Comparison of ENCODE assay signal across 1 cellular context in the genomic region with DNA sequence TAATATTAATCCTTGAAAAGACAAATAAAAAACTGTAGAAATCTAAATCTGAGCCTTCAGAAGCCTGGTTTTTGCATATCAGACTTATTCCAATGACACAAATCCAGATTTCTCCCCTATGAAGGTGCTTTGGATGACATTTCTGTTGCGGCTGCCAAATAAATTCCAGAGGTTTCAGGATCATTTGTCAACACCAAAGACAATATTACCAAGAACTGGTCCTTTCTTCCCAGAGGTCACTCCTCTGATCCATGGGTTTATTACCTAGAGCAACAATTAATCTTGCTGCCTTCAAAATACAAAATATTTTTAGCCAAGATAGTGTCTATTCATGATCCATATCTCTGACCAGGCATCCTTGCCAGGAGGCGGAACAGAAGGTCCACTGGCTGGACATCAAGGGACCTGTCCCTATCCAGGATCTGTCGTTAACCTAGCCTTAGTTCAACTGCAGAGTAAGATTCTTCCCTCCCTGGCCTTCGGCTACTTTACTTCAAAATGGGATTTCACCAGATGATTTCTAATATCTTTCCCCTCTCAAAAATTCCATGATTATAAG.
TF ChIP-seq lines count a peak whose summit lies in the region.

No MANE protein-coding gene starts in this region.

TF ChIP-seq in SK-N-SH, 30 proteins besides CTCF, POLR2A, EP300 and RAD21 (continued from another document):
- TF ChIP-seq, protein P1, sequence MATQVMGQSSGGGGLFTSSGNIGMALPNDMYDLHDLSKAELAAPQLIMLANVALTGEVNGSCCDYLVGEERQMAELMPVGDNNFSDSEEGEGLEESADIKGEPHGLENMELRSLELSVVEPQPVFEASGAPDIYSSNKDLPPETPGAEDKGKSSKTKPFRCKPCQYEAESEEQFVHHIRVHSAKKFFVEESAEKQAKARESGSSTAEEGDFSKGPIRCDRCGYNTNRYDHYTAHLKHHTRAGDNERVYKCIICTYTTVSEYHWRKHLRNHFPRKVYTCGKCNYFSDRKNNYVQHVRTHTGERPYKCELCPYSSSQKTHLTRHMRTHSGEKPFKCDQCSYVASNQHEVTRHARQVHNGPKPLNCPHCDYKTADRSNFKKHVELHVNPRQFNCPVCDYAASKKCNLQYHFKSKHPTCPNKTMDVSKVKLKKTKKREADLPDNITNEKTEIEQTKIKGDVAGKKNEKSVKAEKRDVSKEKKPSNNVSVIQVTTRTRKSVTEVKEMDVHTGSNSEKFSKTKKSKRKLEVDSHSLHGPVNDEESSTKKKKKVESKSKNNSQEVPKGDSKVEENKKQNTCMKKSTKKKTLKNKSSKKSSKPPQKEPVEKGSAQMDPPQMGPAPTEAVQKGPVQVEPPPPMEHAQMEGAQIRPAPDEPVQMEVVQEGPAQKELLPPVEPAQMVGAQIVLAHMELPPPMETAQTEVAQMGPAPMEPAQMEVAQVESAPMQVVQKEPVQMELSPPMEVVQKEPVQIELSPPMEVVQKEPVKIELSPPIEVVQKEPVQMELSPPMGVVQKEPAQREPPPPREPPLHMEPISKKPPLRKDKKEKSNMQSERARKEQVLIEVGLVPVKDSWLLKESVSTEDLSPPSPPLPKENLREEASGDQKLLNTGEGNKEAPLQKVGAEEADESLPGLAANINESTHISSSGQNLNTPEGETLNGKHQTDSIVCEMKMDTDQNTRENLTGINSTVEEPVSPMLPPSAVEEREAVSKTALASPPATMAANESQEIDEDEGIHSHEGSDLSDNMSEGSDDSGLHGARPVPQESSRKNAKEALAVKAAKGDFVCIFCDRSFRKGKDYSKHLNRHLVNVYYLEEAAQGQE (IDR thresholded peaks at IDR 0.05; ENCODE audit: low read depth, low read length) = no peak
- TF ChIP-seq, protein P2, sequence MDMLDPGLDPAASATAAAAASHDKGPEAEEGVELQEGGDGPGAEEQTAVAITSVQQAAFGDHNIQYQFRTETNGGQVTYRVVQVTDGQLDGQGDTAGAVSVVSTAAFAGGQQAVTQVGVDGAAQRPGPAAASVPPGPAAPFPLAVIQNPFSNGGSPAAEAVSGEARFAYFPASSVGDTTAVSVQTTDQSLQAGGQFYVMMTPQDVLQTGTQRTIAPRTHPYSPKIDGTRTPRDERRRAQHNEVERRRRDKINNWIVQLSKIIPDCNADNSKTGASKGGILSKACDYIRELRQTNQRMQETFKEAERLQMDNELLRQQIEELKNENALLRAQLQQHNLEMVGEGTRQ (IDR thresholded peaks at IDR 0.05; ENCODE audit: borderline replicate concordance, low read depth, low read length) = no peak
- TF ChIP-seq RCOR1 (IDR thresholded peaks at IDR 0.05; ENCODE audit: low read length) (peak; percentile 49; the same call in 1 of the 2 replicates), SMC3 (IDR thresholded peaks at IDR 0.05; ENCODE audit: low read depth, low read length) (no peak), ELF1 (IDR thresholded peaks at IDR 0.05) (no peak), EZH2phosphoT487 (IDR thresholded peaks at IDR 0.05; ENCODE audit: borderline replicate concordance, low read depth) (no peak), CHD2 (IDR thresholded peaks at IDR 0.05; ENCODE audit: low read length, partially characterized antibody) (peak; percentile 15)
